ENCODE assay signal across 1 cellular context in the genomic region with DNA sequence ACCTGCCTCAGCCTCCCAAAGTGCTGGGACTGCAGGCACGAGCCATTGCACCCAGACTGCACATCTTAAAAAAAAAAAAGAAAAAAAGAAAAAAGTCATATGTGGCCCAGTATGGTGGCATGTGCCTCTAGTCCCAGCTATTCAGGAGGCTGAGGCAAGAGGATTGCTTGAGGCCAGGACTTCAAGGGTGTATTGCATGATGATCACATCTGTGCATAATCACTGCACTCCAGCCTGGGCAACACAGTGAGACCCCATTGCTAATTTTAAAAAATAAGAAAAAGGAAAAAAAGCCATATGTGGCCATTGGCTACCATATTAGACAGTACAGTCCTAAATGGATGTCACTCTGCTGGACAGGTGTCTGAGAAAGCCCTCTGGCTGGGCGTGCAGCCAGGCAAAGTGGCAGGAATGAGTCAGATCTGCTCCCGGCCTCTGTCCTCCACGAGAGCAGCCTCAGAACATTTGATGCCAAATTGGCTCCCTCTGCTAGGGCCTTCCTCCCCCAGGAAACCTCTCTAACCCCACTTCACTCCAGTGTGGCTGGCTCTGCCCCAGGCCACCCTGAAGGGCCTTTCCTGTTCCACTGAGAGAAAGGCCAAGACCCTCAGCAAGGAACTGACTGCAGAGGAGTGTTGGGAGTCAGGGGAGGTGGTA.
A peak's percentile ranks its signal among the peaks of the same experiment; 100 is the strongest.
TF ChIP-seq lines count a peak whose summit lies in the region.

No MANE protein-coding gene starts in this region.

TF ChIP-seq in SK-N-SH, 30 proteins besides CTCF, POLR2A, EP300 and RAD21:
- 0 out of 2 replicates have a peak, but pooled peaks have one; percentile 33 for TF ChIP-seq FOSL2 (IDR thresholded peaks at IDR 0.05; ENCODE audit: borderline replicate concordance, low read depth)
- TF ChIP-seq JUND (IDR thresholded peaks at IDR 0.05), result peak; percentile 46; the same call in 1 of the 2 replicates
- TF ChIP-seq, protein P1, sequence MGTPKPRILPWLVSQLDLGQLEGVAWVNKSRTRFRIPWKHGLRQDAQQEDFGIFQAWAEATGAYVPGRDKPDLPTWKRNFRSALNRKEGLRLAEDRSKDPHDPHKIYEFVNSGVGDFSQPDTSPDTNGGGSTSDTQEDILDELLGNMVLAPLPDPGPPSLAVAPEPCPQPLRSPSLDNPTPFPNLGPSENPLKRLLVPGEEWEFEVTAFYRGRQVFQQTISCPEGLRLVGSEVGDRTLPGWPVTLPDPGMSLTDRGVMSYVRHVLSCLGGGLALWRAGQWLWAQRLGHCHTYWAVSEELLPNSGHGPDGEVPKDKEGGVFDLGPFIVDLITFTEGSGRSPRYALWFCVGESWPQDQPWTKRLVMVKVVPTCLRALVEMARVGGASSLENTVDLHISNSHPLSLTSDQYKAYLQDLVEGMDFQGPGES (IDR thresholded peaks at IDR 0.05; ENCODE audit: low read depth, low read length), result no peak
- TF ChIP-seq, protein P2, sequence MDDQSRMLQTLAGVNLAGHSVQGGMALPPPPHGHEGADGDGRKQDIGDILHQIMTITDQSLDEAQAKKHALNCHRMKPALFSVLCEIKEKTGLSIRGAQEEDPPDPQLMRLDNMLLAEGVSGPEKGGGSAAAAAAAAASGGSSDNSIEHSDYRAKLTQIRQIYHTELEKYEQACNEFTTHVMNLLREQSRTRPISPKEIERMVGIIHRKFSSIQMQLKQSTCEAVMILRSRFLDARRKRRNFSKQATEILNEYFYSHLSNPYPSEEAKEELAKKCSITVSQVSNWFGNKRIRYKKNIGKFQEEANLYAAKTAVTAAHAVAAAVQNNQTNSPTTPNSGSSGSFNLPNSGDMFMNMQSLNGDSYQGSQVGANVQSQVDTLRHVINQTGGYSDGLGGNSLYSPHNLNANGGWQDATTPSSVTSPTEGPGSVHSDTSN (IDR thresholded peaks at IDR 0.05), result peak; percentile 64
- TF ChIP-seq RFX5 (IDR thresholded peaks at IDR 0.05; ENCODE audit: low read length), result no peak
- TF ChIP-seq GATA2 (CRISPR knock-in tag; IDR thresholded peaks at IDR 0.05), result no peak
- no peak for TF ChIP-seq GABPA (IDR thresholded peaks at IDR 0.05; ENCODE audit: low read depth)
- peak; percentile 57 for TF ChIP-seq TCF12 (IDR thresholded peaks at IDR 0.05)
- TF ChIP-seq, protein P3, sequence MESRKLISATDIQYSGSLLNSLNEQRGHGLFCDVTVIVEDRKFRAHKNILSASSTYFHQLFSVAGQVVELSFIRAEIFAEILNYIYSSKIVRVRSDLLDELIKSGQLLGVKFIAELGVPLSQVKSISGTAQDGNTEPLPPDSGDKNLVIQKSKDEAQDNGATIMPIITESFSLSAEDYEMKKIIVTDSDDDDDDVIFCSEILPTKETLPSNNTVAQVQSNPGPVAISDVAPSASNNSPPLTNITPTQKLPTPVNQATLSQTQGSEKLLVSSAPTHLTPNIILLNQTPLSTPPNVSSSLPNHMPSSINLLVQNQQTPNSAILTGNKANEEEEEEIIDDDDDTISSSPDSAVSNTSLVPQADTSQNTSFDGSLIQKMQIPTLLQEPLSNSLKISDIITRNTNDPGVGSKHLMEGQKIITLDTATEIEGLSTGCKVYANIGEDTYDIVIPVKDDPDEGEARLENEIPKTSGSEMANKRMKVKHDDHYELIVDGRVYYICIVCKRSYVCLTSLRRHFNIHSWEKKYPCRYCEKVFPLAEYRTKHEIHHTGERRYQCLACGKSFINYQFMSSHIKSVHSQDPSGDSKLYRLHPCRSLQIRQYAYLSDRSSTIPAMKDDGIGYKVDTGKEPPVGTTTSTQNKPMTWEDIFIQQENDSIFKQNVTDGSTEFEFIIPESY (IDR thresholded peaks at IDR 0.05; ENCODE audit: borderline replicate concordance, low read depth), result no peak
- TF ChIP-seq, protein P4, sequence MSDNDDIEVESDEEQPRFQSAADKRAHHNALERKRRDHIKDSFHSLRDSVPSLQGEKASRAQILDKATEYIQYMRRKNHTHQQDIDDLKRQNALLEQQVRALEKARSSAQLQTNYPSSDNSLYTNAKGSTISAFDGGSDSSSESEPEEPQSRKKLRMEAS (IDR thresholded peaks at IDR 0.05; ENCODE audit: low read depth), result 0 out of 2 replicates have a peak, but pooled peaks have one; percentile 45
- peak; percentile 78 for TF ChIP-seq NFIC (IDR thresholded peaks at IDR 0.05; ENCODE audit: borderline replicate concordance)
- TF ChIP-seq YY1 (IDR thresholded peaks at IDR 0.05; ENCODE audit: low read depth), result no peak
